14 cellular contexts compared by ENCODE assay signal in genomic region chr4:140705625-140706275, GRCh38.
"Had no signal": no experiment of that assay in that cellular context is flagged by ENCODE, and none has a peak within 500 bp of the region (broad histone marks: within the 10 kb centered on the region; RNA-seq: fewer than 3 reads in every experiment).

No MANE protein-coding gene starts in this region.

- DNase-seq: activated CD4-positive, alpha-beta memory T cell treated with anti-CD3 and anti-CD28 coated beads, Interleukin-2, amount 10 ng/mL, durations not matched to agents 7 days and 5 days; activated CD4-positive, alpha-beta T cell treated with anti-CD3 and anti-CD28 coated beads for 36 hours; activated gamma-delta T cell; activated T-cell treated with anti-CD3 and anti-CD28 coated beads, Interleukin-2, amount 50 U/mL, for 48 hours; anterior cingulate cortex; effector CD4-positive, alpha-beta T cell; gastrocnemius medialis; heart right ventricle; left lung; stimulated activated CD4-positive, alpha-beta T cell treated with anti-CD3 and anti-CD28 coated beads, Interleukin-4, amount 100 ng/mL, for 4 hours; T-helper 9 cell; tibial artery had no signal

- ATAC-seq: activated CD4-positive, alpha-beta T cell treated with anti-CD3 and anti-CD28 coated beads for 36 hours; gastrocnemius medialis; left lung had no signal

- H3K4me1 ChIP-seq: gastrocnemius medialis had no signal

- H3K27ac Mint-ChIP-seq: activated CD4-positive, alpha-beta memory T cell treated with anti-CD3 and anti-CD28 coated beads, Interleukin-2, amount 10 ng/mL, durations not matched to agents 7 days and 5 days; activated CD4-positive, alpha-beta T cell treated with anti-CD3 and anti-CD28 coated beads for 36 hours; activated naive CD8-positive, alpha-beta T cell had no signal

- H3K36me3 Mint-ChIP-seq: activated naive CD8-positive, alpha-beta T cell had no signal

- H3K36me3 ChIP-seq: gastrocnemius medialis, vagina had no signal

- H3K27me3 Mint-ChIP-seq: activated CD4-positive, alpha-beta memory T cell treated with anti-CD3 and anti-CD28 coated beads, Interleukin-2, amount 10 ng/mL, durations not matched to agents 7 days and 5 days; activated CD4-positive, alpha-beta T cell treated with anti-CD3 and anti-CD28 coated beads for 36 hours; activated naive CD8-positive, alpha-beta T cell had no signal

- H3K9me3 Mint-ChIP-seq: activated CD4-positive, alpha-beta memory T cell treated with anti-CD3 and anti-CD28 coated beads, Interleukin-2, amount 10 ng/mL, durations not matched to agents 7 days and 5 days had no signal

- H3K4me3 Mint-ChIP-seq: activated CD4-positive, alpha-beta memory T cell treated with anti-CD3 and anti-CD28 coated beads, Interleukin-2, amount 10 ng/mL, durations not matched to agents 7 days and 5 days; activated CD4-positive, alpha-beta T cell treated with anti-CD3 and anti-CD28 coated beads for 36 hours; activated naive CD8-positive, alpha-beta T cell had no signal

- H3K27ac ChIP-seq: gastrocnemius medialis, left lung, tibial artery, vagina had no signal

- H3K4me3 ChIP-seq: gastrocnemius medialis, heart right ventricle, left lung, tibial artery, vagina had no signal

- H3K27me3 ChIP-seq: gastrocnemius medialis, heart right ventricle, left lung, tibial artery, vagina had no signal

- H3K9me3 ChIP-seq: gastrocnemius medialis, heart right ventricle, left lung, tibial artery, vagina had no signal
